20 cellular contexts compared by ENCODE assay signal in the genomic region with DNA sequence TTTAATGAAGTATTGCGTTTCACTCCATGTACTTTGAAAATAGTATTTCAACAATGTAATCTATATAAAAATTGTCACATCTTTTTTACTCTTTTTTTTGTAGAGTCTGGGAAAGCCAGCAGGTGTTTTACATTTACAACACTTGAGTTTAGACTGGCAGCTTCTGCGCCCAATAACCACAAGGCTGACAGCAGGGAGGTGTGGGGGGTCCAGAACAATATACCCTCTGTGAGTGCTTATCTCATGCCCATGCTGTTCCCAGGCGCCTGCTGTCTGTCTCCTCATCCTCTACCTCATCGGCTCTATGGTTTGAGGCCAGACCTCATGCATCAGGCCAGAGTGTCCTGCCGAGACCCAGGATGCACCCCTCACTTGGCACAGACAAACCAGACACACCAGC. TPM values are rescaled to one million over a fixed set of nuclear protein-coding genes. Genes with fewer than 3 reads are reported as not detected.
A peak's percentile ranks its signal among the peaks of the same experiment; 100 is the strongest.
DNase-seq lines count a peak whose midpoint lies in the region; ATAC-seq, FAIRE-seq and TF ChIP-seq lines count a peak whose summit lies in the region.
"Had no signal": no experiment of that assay in that cellular context is flagged by ENCODE, and none has a peak within 500 bp of the region (broad histone marks: within the 10 kb centered on the region; RNA-seq: fewer than 3 reads in every experiment).

No MANE protein-coding gene starts in this region.

- H3K36me3 ChIP-seq in BLaER1 (peaks cover 63% of the 10 kb centered on the region), pancreas (peaks cover 0 to 10% (median 0%) of the 10 kb centered on the region in 3 donors), sigmoid colon (peaks cover 0 to 30% (median 2%) of the 10 kb centered on the region in 4 donors)
- H3K36me3 ChIP-seq: BE2C had no signal

- DNase-seq in COLO829 (ENCODE audit: low spot score) (peak; percentile 42), SK-MEL-5 (ENCODE audit: low read depth, low spot score) (peak; percentile 32), pancreas (peak in 4 of 6 donors; percentile 62 to 80 (median 73)), NCI-H187 treated with DMSO at 0.1 percent for 48 hours (lab: John Stamatoyannopoulos, UW) (no peak), sigmoid colon (no peak)
- DNase-seq: BE2C; CD8-positive, alpha-beta memory T cell; DMS79 treated with DMSO at 0.1 percent for 48 hours; EL; GOT3; H9; HFFc6 had no signal

- H3K9me3 ChIP-seq in BLaER1 (peaks cover 23% of the 10 kb centered on the region), pancreas (no peaks in the 10 kb centered on the region), sigmoid colon (no peaks in the 10 kb centered on the region)
- H3K9me3 ChIP-seq: BE2C had no signal

- FAIRE-seq in pancreas (lab: Jason Lieb, UNC) = no peak
- FAIRE-seq: A204.1, G401.6, GM12891, GM19239 had no signal

- H3K27me3 ChIP-seq in BLaER1 = no peaks in the 10 kb centered on the region
- no peaks in the 10 kb centered on the region for H3K27me3 ChIP-seq in pancreas
- no peaks in the 10 kb centered on the region for H3K27me3 ChIP-seq in sigmoid colon
- H3K27me3 ChIP-seq: BE2C had no signal

- intact Hi-C loops in pancreas (cut with DNase I) (no loop called here), sigmoid colon (cut with DNase I) (no loop called here)

- no peak for TF ChIP-seq POLR2A in sigmoid colon (IDR thresholded peaks at IDR 0.05)

- H3K4me3 ChIP-seq in BLaER1 = no peak overlapping the region
- H3K4me3 ChIP-seq in pancreas = no peak overlapping the region
- no peak overlapping the region for H3K4me3 ChIP-seq in sigmoid colon
- H3K4me3 ChIP-seq: K562 had no signal

- H4K20me1 ChIP-seq in BLaER1 = peaks cover 73% of the 10 kb centered on the region

- TF ChIP-seq EP300 in sigmoid colon (IDR thresholded peaks at IDR 0.05) = no peak

- in situ Hi-C loops in SK-MEL-5 (cut with HindIII; ENCODE audit: low pct_unique_long_range_greater_than_20kb, low sequenced_read_pairs) = no loop called here

- H3K4me2 ChIP-seq in BLaER1 = peak overlapping the region; percentile 70

- H3K27ac ChIP-seq in BLaER1 (no peak overlapping the region), pancreas (peak overlapping the region; percentile 10 to 71 (median 58)), sigmoid colon (no peak overlapping the region)
- H3K27ac ChIP-seq: HL-60 had no signal

- TF ChIP-seq CTCF in pancreas (IDR thresholded peaks at IDR 0.05) = no peak
- TF ChIP-seq CTCF in sigmoid colon (IDR thresholded peaks at IDR 0.05) = no peak

- peaks cover 77% of the 10 kb centered on the region for H3K4me1 ChIP-seq in BLaER1
- H3K4me1 ChIP-seq in pancreas = peaks cover 42 to 43% (median 42%) of the 10 kb centered on the region in 3 donors
- H3K4me1 ChIP-seq in sigmoid colon = no peaks in the 10 kb centered on the region
- H3K4me1 ChIP-seq: BE2C had no signal

- H3K9ac ChIP-seq in BLaER1 = no peak overlapping the region

- WGBS in pancreas, 2 donors = 29 to 33% methylated on average over 5 of the region's 5 CpGs
- 76 to 94% methylated on average over 5 of the region's 5 CpGs for WGBS in sigmoid colon, 2 donors

- ATAC-seq in pancreas (peak; percentile 23 to 59 (median 41)), HG03378 (IDR thresholded peaks at IDR 0.05; ENCODE audit: unreplicated experiment) (no peak)
- ATAC-seq: K562 had no signal

RNA-seq across cellular contexts. Expression of a gene that starts 24.9 kb away (rescaled TPM):
- 4.1 and 5.5 TPM in 2 replicates for total RNA-seq in SK-MEL-5 (2014; rRNA removed; shearing (Covaris generic))
- 40.6 and 52.2 TPM in 2 replicates for polyA plus RNA-seq in SK-MEL-5 (2015; cell fraction: cytosol; rRNA removed)
- polyA plus RNA-seq in SK-MEL-5 (2015; cell fraction: nucleus; rRNA removed) = 75.7 and 87.6 TPM in 2 replicates
- 10 to 100 TPM; 31.1 to 55.8 (median 43.1) TPM for total RNA-seq in pancreas
- polyA plus RNA-seq in pancreas = 10 to 100 TPM; 45.1 to 62.5 TPM
- total RNA-seq in sigmoid colon = 10 to 100 TPM in 2 of 4 donors, 1 to 10 TPM in 2; 3.9 to 14.7 (median 7.7) TPM
- 10 to 100 TPM in 2 of 3 donors, 1 to 10 TPM in 1; 8.4 to 37.0 (median 10.6) TPM for polyA plus RNA-seq in sigmoid colon

Comparison
In these comparisons a context has a peak if more than half of its experiments do, and no peak if none do; other contexts are left out.
1. H3K27ac ChIP-seq: peak in pancreas (4 of 4); none in BLaER1 (single experiment) and sigmoid colon (0 of 4).
2. DNase-seq: peak in COLO829 (single experiment), SK-MEL-5 (single experiment) and pancreas (4 of 6); none in NCI-H187 treated with DMSO at 0.1 percent for 48 hours (single experiment) and sigmoid colon (single experiment).